Comparison of ENCODE assay signal across 9 cellular contexts in genomic region chr15:83092309-83092976, GRCh38. TPM values are rescaled to one million over a fixed set of nuclear protein-coding genes. Genes with fewer than 3 reads are reported as not detected.
DNase-seq lines count a peak whose midpoint lies in the region; ATAC-seq and TF ChIP-seq lines count a peak whose summit lies in the region.
"Had no signal": no experiment of that assay in that cellular context is flagged by ENCODE, and none has a peak within 500 bp of the region (broad histone marks: within the 10 kb centered on the region; RNA-seq: fewer than 3 reads in every experiment).

No MANE protein-coding gene starts in this region.

- no peak for TF ChIP-seq CTCF in right lobe of liver (IDR thresholded peaks at IDR 0.05)

- CTCF ChIA-PET in activated CD8-positive, alpha-beta T cell treated with anti-CD3 and anti-CD28 coated beads, Interleukin-2, amount 10 ng/mL, durations not matched to agents 7 days and 5 days (lab: Charles Lee) = no interaction called here

- WGBS in right lobe of liver (ENCODE audit: insufficient coverage, low coverage, low lambda C conversion rate, missing lambda C conversion rate) = 78% methylated on average over 2 of the region's 4 CpGs

- H3K27me3 ChIP-seq in right lobe of liver (no peaks in the 10 kb centered on the region), MG63 (no peaks in the 10 kb centered on the region; the same call in none of the 2 replicates)

- ATAC-seq in HG03108 (IDR thresholded peaks at IDR 0.05; ENCODE audit: unreplicated experiment) = peak; percentile 58
- peak; percentile 53 for ATAC-seq in activated CD8-positive, alpha-beta T cell treated with anti-CD3 and anti-CD28 coated beads, Interleukin-2, amount 10 ng/mL, durations not matched to agents 7 days and 5 days
- peak; percentile 69 to 94 (median 91) for ATAC-seq in right lobe of liver

- peaks cover 23% of the 10 kb centered on the region for H3K27me3 Mint-ChIP-seq in activated CD8-positive, alpha-beta T cell treated with anti-CD3 and anti-CD28 coated beads, Interleukin-2, amount 10 ng/mL, durations not matched to agents 7 days and 5 days (ENCODE audit: low read depth)

- POLR2A ChIA-PET in activated CD8-positive, alpha-beta T cell treated with anti-CD3 and anti-CD28 coated beads, Interleukin-2, amount 10 ng/mL, durations not matched to agents 7 days and 5 days (lab: Charles Lee) = no interaction called here

- H3K4me3 ChIP-seq in right lobe of liver (no peak overlapping the region), MG63 (no peak overlapping the region)
- H3K4me3 ChIP-seq: A549 had no signal

- intact Hi-C loops in right lobe of liver (cut with DNase I) = no loop called here

- peak; percentile 36 for TF ChIP-seq POLR2A in right lobe of liver (IDR thresholded peaks at IDR 0.05)

- peak overlapping the region; percentile 1 for H3K27ac Mint-ChIP-seq in activated CD8-positive, alpha-beta T cell treated with anti-CD3 and anti-CD28 coated beads, Interleukin-2, amount 10 ng/mL, durations not matched to agents 7 days and 5 days

- H3K27ac ChIP-seq in right lobe of liver = peak overlapping the region in 1 of 3 donors; percentile 3
- H3K27ac ChIP-seq: A549 had no signal

- H3K9me3 Mint-ChIP-seq in activated CD8-positive, alpha-beta T cell treated with anti-CD3 and anti-CD28 coated beads, Interleukin-2, amount 10 ng/mL, durations not matched to agents 7 days and 5 days (ENCODE audit: insufficient read depth) = peaks cover 4% of the 10 kb centered on the region

- H3K9me3 ChIP-seq in right lobe of liver = no peaks in the 10 kb centered on the region
- H3K9me3 ChIP-seq in MG63 = peaks cover 4% of the 10 kb centered on the region

- H3K4me1 ChIP-seq in right lobe of liver = no peaks in the 10 kb centered on the region
- H3K4me1 ChIP-seq: A549 had no signal

- no peak overlapping the region for H3K4me3 Mint-ChIP-seq in activated CD8-positive, alpha-beta T cell treated with anti-CD3 and anti-CD28 coated beads, Interleukin-2, amount 10 ng/mL, durations not matched to agents 7 days and 5 days

- no peaks in the 10 kb centered on the region for H3K36me3 ChIP-seq in right lobe of liver
- H3K36me3 ChIP-seq in MG63 = no peaks in the 10 kb centered on the region

- H3K36me3 Mint-ChIP-seq in activated CD8-positive, alpha-beta T cell treated with anti-CD3 and anti-CD28 coated beads, Interleukin-2, amount 10 ng/mL, durations not matched to agents 7 days and 5 days (ENCODE audit: low read depth) = no peaks in the 10 kb centered on the region

- peak; percentile 16 for DNase-seq in NCI-H510A treated with DMSO at 0.1 percent for 48 hours (lab: John Stamatoyannopoulos, UW)
- DNase-seq in NCI-H510A (lab: John Stamatoyannopoulos, UW) = no peak
- DNase-seq in activated CD8-positive, alpha-beta T cell treated with anti-CD3 and anti-CD28 coated beads, Interleukin-2, amount 10 ng/mL, durations not matched to agents 7 days and 5 days = no peak
- DNase-seq in right lobe of liver = peak in 1 of 3 donors; percentile 39
- DNase-seq in MG63 = no peak
- DNase-seq in SW480 (ENCODE audit: low spot score) = no peak
- DNase-seq in iPS-NIHi11 (ENCODE audit: low spot score) = no peak

- peaks cover 6% of the 10 kb centered on the region for H3K4me1 Mint-ChIP-seq in activated CD8-positive, alpha-beta T cell treated with anti-CD3 and anti-CD28 coated beads, Interleukin-2, amount 10 ng/mL, durations not matched to agents 7 days and 5 days (ENCODE audit: low read depth)

RNA-seq across cellular contexts. Expression of gene TM6SF1, which starts 15.0 kb away (rescaled TPM):
- 10 to 100 TPM; 18.2 to 22.1 TPM for total RNA-seq in activated CD8-positive, alpha-beta T cell treated with anti-CD3 and anti-CD28 coated beads, Interleukin-2, amount 10 ng/mL, durations not matched to agents 7 days and 5 days
- 1 to 10 TPM in 3 of 6 experiments, under 1 TPM in 3; 0.77 to 1.8 (median 1.1) TPM for total RNA-seq in right lobe of liver
- 1.6 and 1.7 TPM in 2 replicates for total RNA-seq in MG63 (2014; rRNA removed; shearing (Covaris generic); ENCODE audit: low replicate concordance)

RNA-seq across cellular contexts. Expression of gene BTBD1, which starts 25.4 kb away (rescaled TPM):
- total RNA-seq in activated CD8-positive, alpha-beta T cell treated with anti-CD3 and anti-CD28 coated beads, Interleukin-2, amount 10 ng/mL, durations not matched to agents 7 days and 5 days = 10 to 100 TPM; 67.4 to 70.9 TPM
- total RNA-seq in right lobe of liver = 10 to 100 TPM; 15.7 to 49.9 (median 24.2) TPM
- 90.8 and 91.9 TPM in 2 replicates for total RNA-seq in MG63 (2014; rRNA removed; shearing (Covaris generic); ENCODE audit: low replicate concordance)
